8 cellular contexts compared by ENCODE assay signal in genomic region chr15:71443538-71443937, GRCh38.
DNase-seq lines count a peak whose midpoint lies in the region; ATAC-seq, FAIRE-seq and TF ChIP-seq lines count a peak whose summit lies in the region.

No MANE protein-coding gene starts in this region.

- DNase-seq in Calu3 = peak; percentile 76
- peak; percentile 31 for DNase-seq in HuH-7 (ENCODE audit: low spot score)
- DNase-seq in breast epithelium (ENCODE audit: low spot score in 2 of 2) = peak in 1 of 2 donors; percentile 67
- DNase-seq in HepG2 (ENCODE audit: low spot score) = peak; percentile 23
- DNase-seq in stomach = peak; percentile 72
- DNase-seq in T1000 (lab: John Stamatoyannopoulos, UW) = no peak

- no peak overlapping the region for H2AFZ ChIP-seq in HepG2 (ENCODE audit: low read length)

- H3K4me2 ChIP-seq in HepG2 (ENCODE audit: low read depth, low read length) = no peak overlapping the region

- ATAC-seq in SK-N-SH treated with all-trans-retinoic acid at 6 μM for 48 hours (peak; percentile 41), HepG2 (peak; percentile 31; the same call in 1 of the 3 replicates), GM19463 (IDR thresholded peaks at IDR 0.05; ENCODE audit: unreplicated experiment) (no peak)

- intact Hi-C loops in Calu3 (cut with micrococcal nuclease; ENCODE audit: unreplicated experiment) = loop anchor here (1.0 to 10.0 kb wide), 5 partner anchors 146 to 711 kb away; partner anchors contain the start of genes LRRC49 and THAP10
- intact Hi-C loops in breast epithelium (cut with DNase I; ENCODE audit: low total_unique reads) = loop anchor here (10.0 kb wide), 2 partner anchors 291 to 329 kb away; partner anchors contain the start of gene THSD4
- intact Hi-C loops in HepG2 (cut with micrococcal nuclease; ENCODE audit: unreplicated experiment) = loop anchor here (10.0 kb wide), 1 partner anchor 131 kb away; no protein-coding TSS in a partner anchor
- intact Hi-C loops in stomach (cut with DNase I; ENCODE audit: low total_unique reads) = no loop called here

- H3K36me3 ChIP-seq in breast epithelium (no peaks in the 10 kb centered on the region), HepG2 (replicated peaks in 1 of 2; ENCODE audit: control insufficient read depth in 1 of 2, insufficient read depth in 2 of 2, low read length in 2 of 2) (no peaks in the 10 kb centered on the region), stomach (no peaks in the 10 kb centered on the region)

- no peak overlapping the region for H3K27ac ChIP-seq in breast epithelium
- H3K27ac ChIP-seq in HepG2 (ENCODE audit: extremely low read length, insufficient read depth, low read length) = no peak overlapping the region
- H3K27ac ChIP-seq in stomach = peak overlapping the region in 2 of 5 donors; percentile 25 to 45

- no peak overlapping the region for H3K4me3 Mint-ChIP-seq in Calu3 (ENCODE audit: low read depth, unreplicated experiment)

- H3K36me3 Mint-ChIP-seq in Calu3 (ENCODE audit: insufficient read depth, unreplicated experiment) = no peaks in the 10 kb centered on the region

- POLR2A ChIA-PET in HepG2 (lab: Yijun Ruan, JAX) = no interaction called here

- H3K27me3 ChIP-seq in breast epithelium (no peaks in the 10 kb centered on the region), HepG2 (ENCODE audit: control insufficient read depth in 1 of 2, insufficient read depth in 2 of 2, low read length in 2 of 2) (no peaks in the 10 kb centered on the region), stomach (no peaks in the 10 kb centered on the region)

- no TSS peak for BruUV-seq in Calu3 (replicated peaks; lab: Mats Ljungman, UMichigan)
- no TSS peak for BruUV-seq in HepG2 (replicated peaks; lab: Mats Ljungman, UMichigan)

- in situ Hi-C loops in HepG2 (cut with HindIII; ENCODE audit: extremely low pct_ligation_motif_present, low pct_unique_long_range_greater_than_20kb) = loop anchor here (5.0 kb wide), 2 partner anchors 326 to 471 kb away; partner anchors contain the start of gene THSD4

- H3K4me3 ChIP-seq in breast epithelium (no peak overlapping the region), HepG2 (replicated peaks in 1 of 3; ENCODE audit: insufficient read depth in 1 of 3, low read depth in 2 of 3, low read length in 3 of 3) (no peak overlapping the region), stomach (no peak overlapping the region)

- CTCF ChIA-PET in Calu3 (lab: Charles Lee) (interaction anchor here (0.9 kb wide), 1 partner anchor 57 kb away, joined by 4 read pairs; no protein-coding TSS in a partner anchor), HepG2 (lab: Yijun Ruan, JAX; ENCODE audit: low intra/inter-chr PET ratio, low total read pairs) (interaction anchor here (0.6 to 0.7 kb wide), 2 partner anchors 470 to 618 kb away, joined by 3 read pairs; no protein-coding TSS in a partner anchor)

- WGBS in HepG2 (ENCODE audit: low lambda C conversion rate) = 14% methylated on average over 4 of the region's 4 CpGs
- 7 to 19% (median 13%) methylated on average over 4 of the region's 4 CpGs for WGBS in stomach, 5 donors

- H3K4me1 ChIP-seq in breast epithelium (peaks cover 0 to 2% of the 10 kb centered on the region in 2 donors), HepG2 (ENCODE audit: insufficient read depth, low read length) (peaks cover 49% of the 10 kb centered on the region), stomach (peaks cover 10 to 38% (median 30%) of the 10 kb centered on the region in 4 donors)

- TF ChIP-seq CTCF in Calu3 (IDR thresholded peaks at IDR 0.05; ENCODE audit: unreplicated experiment) (peak; percentile 89), breast epithelium (IDR thresholded peaks at IDR 0.05) (peak; percentile 79 to 85 (median 82)), HepG2 (CRISPR knock-in tag; IDR thresholded peaks at IDR 0.05) (peak; percentile 59), stomach (IDR thresholded peaks at IDR 0.05) (peak in 5 of 7 experiments; percentile 72 to 94 (median 85))

- no peaks in the 10 kb centered on the region for H3K79me2 ChIP-seq in HepG2 (ENCODE audit: insufficient read depth, low read length)

- peak; percentile 56 for FAIRE-seq in HepG2 (lab: Jason Lieb, UNC)

- no peaks in the 10 kb centered on the region for H3K9me3 Mint-ChIP-seq in Calu3 (ENCODE audit: low read depth, unreplicated experiment)

- no peak overlapping the region for H3K9ac ChIP-seq in HepG2 (ENCODE audit: insufficient read depth, low read depth, low read length)

- no peaks in the 10 kb centered on the region for H3K27me3 Mint-ChIP-seq in Calu3 (ENCODE audit: unreplicated experiment)

- no peak overlapping the region for H3K27ac Mint-ChIP-seq in Calu3 (ENCODE audit: unreplicated experiment)

- H3K4me1 Mint-ChIP-seq in Calu3 (ENCODE audit: low read depth, unreplicated experiment) = peaks cover 3% of the 10 kb centered on the region

- no peak for TF ChIP-seq EP300 in HepG2 (IDR thresholded peaks at IDR 0.05; ENCODE audit: low read depth in 2 of 2, low read length in 2 of 2)
- no peak for TF ChIP-seq EP300 in HepG2 (CRISPR knock-in tag; IDR thresholded peaks at IDR 0.05; ENCODE audit: borderline replicate concordance)
- TF ChIP-seq EP300 in stomach (IDR thresholded peaks at IDR 0.05) = no peak

- H3K9me3 ChIP-seq in breast epithelium (no peaks in the 10 kb centered on the region), HepG2 (ENCODE audit: low read length) (no peaks in the 10 kb centered on the region), stomach (no peaks in the 10 kb centered on the region)

- no peak for TF ChIP-seq RAD21 in HepG2 (CRISPR knock-in tag; IDR thresholded peaks at IDR 0.05)

- no peak for TF ChIP-seq POLR2A in breast epithelium (IDR thresholded peaks at IDR 0.05)
- no peak for TF ChIP-seq POLR2A in HepG2 (IDR thresholded peaks at IDR 0.05; ENCODE audit: insufficient read depth in 1 of 2, low read depth in 2 of 2, low read length in 2 of 2)
- no peak for TF ChIP-seq POLR2A in stomach (IDR thresholded peaks at IDR 0.05)

- H4K20me1 ChIP-seq in HepG2 (ENCODE audit: insufficient read depth, low read length) = no peaks in the 10 kb centered on the region

TF ChIP-seq in SK-N-SH treated with all-trans-retinoic acid at 6 μM for 48 hours, 23 proteins besides CTCF, POLR2A, EP300 and RAD21 (continues in another document):
- TF ChIP-seq SNAI2 (CRISPR knock-in tag; IDR thresholded peaks at IDR 0.05) (no peak), TCF4 (CRISPR knock-in tag; IDR thresholded peaks at IDR 0.05; ENCODE audit: borderline replicate concordance) (no peak), PATZ1 (CRISPR knock-in tag; IDR thresholded peaks at IDR 0.05; ENCODE audit: borderline replicate concordance) (no peak), RARB (CRISPR knock-in tag; IDR thresholded peaks at IDR 0.05) (no peak), TOX (CRISPR knock-in tag; IDR thresholded peaks at IDR 0.05; ENCODE audit: borderline replicate concordance) (no peak)

TF ChIP-seq in HepG2, 621 proteins besides CTCF, POLR2A, EP300 and RAD21:
- TF ChIP-seq ZBTB26 (CRISPR knock-in tag; IDR thresholded peaks at IDR 0.05; ENCODE audit: borderline replicate concordance) = no peak
- TF ChIP-seq STAG1 (CRISPR knock-in tag; IDR thresholded peaks at IDR 0.05) = peak; percentile 34; the same call in 1 of the 2 replicates
- no peak for TF ChIP-seq ZNF784 (CRISPR knock-in tag; IDR thresholded peaks at IDR 0.05; ENCODE audit: borderline replicate concordance)
- peak; percentile 52; the same call in 1 of the 2 replicates for TF ChIP-seq SMC3 (IDR thresholded peaks at IDR 0.05; ENCODE audit: low read length)
